In genomic region chr1:84997667-84998600, GRCh38 we compare ENCODE assay signal across 1 cellular context.
TF ChIP-seq lines count a peak whose summit lies in the region.

No MANE protein-coding gene starts in this region.

TF ChIP-seq in HCT116, 20 proteins besides CTCF, POLR2A, EP300 and RAD21 (continued from another document):
- TF ChIP-seq, protein P1, sequence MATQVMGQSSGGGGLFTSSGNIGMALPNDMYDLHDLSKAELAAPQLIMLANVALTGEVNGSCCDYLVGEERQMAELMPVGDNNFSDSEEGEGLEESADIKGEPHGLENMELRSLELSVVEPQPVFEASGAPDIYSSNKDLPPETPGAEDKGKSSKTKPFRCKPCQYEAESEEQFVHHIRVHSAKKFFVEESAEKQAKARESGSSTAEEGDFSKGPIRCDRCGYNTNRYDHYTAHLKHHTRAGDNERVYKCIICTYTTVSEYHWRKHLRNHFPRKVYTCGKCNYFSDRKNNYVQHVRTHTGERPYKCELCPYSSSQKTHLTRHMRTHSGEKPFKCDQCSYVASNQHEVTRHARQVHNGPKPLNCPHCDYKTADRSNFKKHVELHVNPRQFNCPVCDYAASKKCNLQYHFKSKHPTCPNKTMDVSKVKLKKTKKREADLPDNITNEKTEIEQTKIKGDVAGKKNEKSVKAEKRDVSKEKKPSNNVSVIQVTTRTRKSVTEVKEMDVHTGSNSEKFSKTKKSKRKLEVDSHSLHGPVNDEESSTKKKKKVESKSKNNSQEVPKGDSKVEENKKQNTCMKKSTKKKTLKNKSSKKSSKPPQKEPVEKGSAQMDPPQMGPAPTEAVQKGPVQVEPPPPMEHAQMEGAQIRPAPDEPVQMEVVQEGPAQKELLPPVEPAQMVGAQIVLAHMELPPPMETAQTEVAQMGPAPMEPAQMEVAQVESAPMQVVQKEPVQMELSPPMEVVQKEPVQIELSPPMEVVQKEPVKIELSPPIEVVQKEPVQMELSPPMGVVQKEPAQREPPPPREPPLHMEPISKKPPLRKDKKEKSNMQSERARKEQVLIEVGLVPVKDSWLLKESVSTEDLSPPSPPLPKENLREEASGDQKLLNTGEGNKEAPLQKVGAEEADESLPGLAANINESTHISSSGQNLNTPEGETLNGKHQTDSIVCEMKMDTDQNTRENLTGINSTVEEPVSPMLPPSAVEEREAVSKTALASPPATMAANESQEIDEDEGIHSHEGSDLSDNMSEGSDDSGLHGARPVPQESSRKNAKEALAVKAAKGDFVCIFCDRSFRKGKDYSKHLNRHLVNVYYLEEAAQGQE (IDR thresholded peaks at IDR 0.05; ENCODE audit: low read depth): no peak
- no peak for TF ChIP-seq SRF (IDR thresholded peaks at IDR 0.05; ENCODE audit: low read depth)
